Comparison of ENCODE assay signal across 28 cellular contexts in the genomic region with DNA sequence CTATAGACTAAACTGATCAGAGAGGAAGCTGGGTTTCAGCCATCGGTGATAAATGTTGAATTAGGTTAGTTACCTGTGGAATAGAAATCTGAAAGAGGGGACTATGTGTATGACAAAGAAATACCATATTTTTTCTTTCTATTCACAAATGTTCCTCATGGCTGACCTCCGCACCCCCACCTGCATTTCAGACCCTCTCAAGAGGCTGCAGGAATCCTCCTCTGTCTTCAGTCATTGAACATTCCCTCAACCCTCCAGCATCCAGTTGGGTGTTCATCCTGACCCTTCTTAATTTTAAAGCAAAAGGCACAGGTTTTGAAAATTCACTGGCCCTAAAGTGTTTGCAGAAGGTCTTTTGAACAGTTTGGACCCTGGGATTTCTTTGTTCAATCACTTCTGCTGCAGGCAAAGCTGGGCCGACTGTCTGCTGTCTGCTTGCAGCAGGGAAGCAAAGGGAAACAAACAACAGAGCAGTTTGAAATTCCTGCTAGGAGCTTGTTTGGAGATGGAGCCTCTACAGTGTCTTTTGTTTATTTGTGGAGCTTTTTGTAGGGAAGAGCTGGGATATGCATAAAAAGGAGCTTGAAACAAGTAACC.
A peak's percentile ranks its signal among the peaks of the same experiment; 100 is the strongest.
DNase-seq lines count a peak whose midpoint lies in the region; ATAC-seq and TF ChIP-seq lines count a peak whose summit lies in the region.
"Had no signal": no experiment of that assay in that cellular context is flagged by ENCODE, and none has a peak within 500 bp of the region (broad histone marks: within the 10 kb centered on the region; RNA-seq: fewer than 3 reads in every experiment).

No MANE protein-coding gene starts in this region.

- no peaks in the 10 kb centered on the region for H3K36me3 Mint-ChIP-seq in activated CD4-positive, alpha-beta memory T cell treated with anti-CD3 and anti-CD28 coated beads, Interleukin-2, amount 10 ng/mL, durations not matched to agents 7 days and 5 days (ENCODE audit: low read depth)
- H3K36me3 Mint-ChIP-seq: activated naive CD4-positive, alpha-beta T cell treated with anti-CD3 and anti-CD28 coated beads, Interleukin-2, amount 50 U/mL, for 72 hours; CD4-positive, alpha-beta memory T cell; natural killer cell had no signal

- no peak overlapping the region for H4K8ac ChIP-seq in mesenchymal stem cell (ENCODE audit: low read length)

- no peaks in the 10 kb centered on the region for H3K27me3 ChIP-seq in ectodermal cell (ENCODE audit: control insufficient read depth, insufficient read depth, low read length, poor library complexity, severe bottlenecking)
- no peaks in the 10 kb centered on the region for H3K27me3 ChIP-seq in mesenchymal stem cell (ENCODE audit: control insufficient read depth in 1 of 2, insufficient read depth in 1 of 2, low read length in 2 of 2)
- H3K27me3 ChIP-seq in smooth muscle cell (ENCODE audit: low read depth) = no peaks in the 10 kb centered on the region
- H3K27me3 ChIP-seq: cardiac muscle cell, heart right ventricle, upper lobe of left lung had no signal

- no peaks in the 10 kb centered on the region for H3K79me2 ChIP-seq in smooth muscle cell (ENCODE audit: low read depth)

- peak; percentile 3 for DNase-seq in NCI-H146 (lab: John Stamatoyannopoulos, UW)
- no peak for DNase-seq in NCI-H146 treated with DMSO at 0.1 percent for 48 hours (lab: John Stamatoyannopoulos, UW; ENCODE audit: unreplicated experiment)
- peak; percentile 18 for DNase-seq in mesenchymal stem cell
- DNase-seq in smooth muscle cell (lab: John Stamatoyannopoulos, UW; ENCODE audit: unreplicated experiment) = no peak
- no peak for DNase-seq in activated CD4-positive, alpha-beta memory T cell treated with anti-CD3 and anti-CD28 coated beads, Interleukin-2, amount 10 ng/mL, durations not matched to agents 7 days and 5 days
- no peak for DNase-seq in stimulated activated CD4-positive, alpha-beta T cell treated with anti-CD3 and anti-CD28 coated beads, Interleukin-1b, Interleukin-23, amount 100 ng/mL, for 48 hours
- DNase-seq: activated B cell treated with CpG ODN at 0.5 μM for 24 hours; CD4-positive, alpha-beta memory T cell; cortex of kidney; DMS 273 treated with DMSO at 0.1 percent for 48 hours; GF-D8; heart right ventricle; left ventricle myocardium inferior; natural killer cell; NCI-H1092; NCI-H1930; NCI-H446 treated with DMSO at 0.1 percent for 48 hours; OCI-M1; Right ventricle myocardium superior; T1000; upper lobe of left lung had no signal

- no peaks in the 10 kb centered on the region for H4K20me1 ChIP-seq in smooth muscle cell (ENCODE audit: low read depth)

- ATAC-seq in GM18870 (IDR thresholded peaks at IDR 0.05; ENCODE audit: unreplicated experiment) = no peak
- ATAC-seq: activated naive CD4-positive, alpha-beta T cell treated with anti-CD3 and anti-CD28 coated beads, Interleukin-2, amount 50 U/mL, for 72 hours; heart right ventricle; natural killer cell had no signal

- H3K79me1 ChIP-seq in mesenchymal stem cell (replicated peaks; ENCODE audit: low read length, poor library complexity, severe bottlenecking) = no peaks in the 10 kb centered on the region

- H2AK5ac ChIP-seq in mesenchymal stem cell (ENCODE audit: low read length, severe bottlenecking) = no peak overlapping the region

- H3K4me1 ChIP-seq in ectodermal cell (ENCODE audit: control insufficient read depth, insufficient read depth, low read length) (peaks cover 21% of the 10 kb centered on the region), mesenchymal stem cell (ENCODE audit: control insufficient read depth, insufficient read depth, low read depth, low read length) (no peaks in the 10 kb centered on the region), smooth muscle cell (ENCODE audit: low read depth) (peaks cover 15% of the 10 kb centered on the region)
- H3K4me1 ChIP-seq: HAP-1, heart right ventricle, left ventricle myocardium inferior, upper lobe of left lung had no signal

- H3K27ac Mint-ChIP-seq in activated CD4-positive, alpha-beta memory T cell treated with anti-CD3 and anti-CD28 coated beads, Interleukin-2, amount 10 ng/mL, durations not matched to agents 7 days and 5 days = no peak overlapping the region
- H3K27ac Mint-ChIP-seq: activated B cell treated with CpG ODN at 0.5 μM for 24 hours; activated naive CD4-positive, alpha-beta T cell treated with anti-CD3 and anti-CD28 coated beads, Interleukin-2, amount 50 U/mL, for 72 hours; activated T-helper 1 cell treated with anti-CD3 and anti-CD28 coated beads, Interleukin-12 subunit alpha, Interleukin-12 subunit beta, Interleukin-2, Interleukin-4 antibody, amounts not matched to agents 30 ng/mL and 10 ng/mL and 1 ng/mL, durations not matched to agents 14 hours and 24 hours and 36 hours; CD4-positive, alpha-beta memory T cell; natural killer cell had no signal

- H3K4me1 Mint-ChIP-seq in activated CD4-positive, alpha-beta memory T cell treated with anti-CD3 and anti-CD28 coated beads, Interleukin-2, amount 10 ng/mL, durations not matched to agents 7 days and 5 days = no peaks in the 10 kb centered on the region
- H3K4me1 Mint-ChIP-seq: activated B cell treated with CpG ODN at 0.5 μM for 24 hours; CD4-positive, alpha-beta memory T cell; natural killer cell had no signal

- no peak overlapping the region for H2BK5ac ChIP-seq in mesenchymal stem cell (ENCODE audit: low read depth, low read length, poor library complexity, severe bottlenecking)

- H2BK120ac ChIP-seq in mesenchymal stem cell (ENCODE audit: low read depth, low read length) = no peak overlapping the region

- no peaks in the 10 kb centered on the region for H3K27me3 Mint-ChIP-seq in activated CD4-positive, alpha-beta memory T cell treated with anti-CD3 and anti-CD28 coated beads, Interleukin-2, amount 10 ng/mL, durations not matched to agents 7 days and 5 days
- H3K27me3 Mint-ChIP-seq: activated B cell treated with CpG ODN at 0.5 μM for 24 hours; CD4-positive, alpha-beta memory T cell had no signal

- no peak overlapping the region for H2BK12ac ChIP-seq in mesenchymal stem cell (ENCODE audit: low read length in 2 of 2)

- H3K9ac ChIP-seq in mesenchymal stem cell (ENCODE audit: low read length) (no peak overlapping the region), smooth muscle cell (ENCODE audit: low read depth) (no peak overlapping the region)

- H3K36me3 ChIP-seq in ectodermal cell (ENCODE audit: control insufficient read depth, insufficient read depth, low read length) (no peaks in the 10 kb centered on the region), mesenchymal stem cell (ENCODE audit: control insufficient read depth in 1 of 2, insufficient read depth in 2 of 2, low read depth in 1 of 2, low read length in 2 of 2) (no peaks in the 10 kb centered on the region), smooth muscle cell (ENCODE audit: low read depth) (no peaks in the 10 kb centered on the region)
- H3K36me3 ChIP-seq: cardiac muscle cell, HAP-1, heart right ventricle, left ventricle myocardium inferior, upper lobe of left lung had no signal

- no peaks in the 10 kb centered on the region for H3F3A ChIP-seq in smooth muscle cell (ENCODE audit: low read depth)

- H3K18ac ChIP-seq in mesenchymal stem cell (ENCODE audit: low read depth in 1 of 2, low read length in 2 of 2) = no peak overlapping the region

- H2BK15ac ChIP-seq in mesenchymal stem cell (ENCODE audit: low read depth, poor library complexity, severe bottlenecking) = no peak overlapping the region

- no peaks in the 10 kb centered on the region for H3K9me3 Mint-ChIP-seq in activated CD4-positive, alpha-beta memory T cell treated with anti-CD3 and anti-CD28 coated beads, Interleukin-2, amount 10 ng/mL, durations not matched to agents 7 days and 5 days
- H3K9me3 Mint-ChIP-seq: activated B cell treated with CpG ODN at 0.5 μM for 24 hours; activated T-helper 1 cell treated with anti-CD3 and anti-CD28 coated beads, Interleukin-12 subunit alpha, Interleukin-12 subunit beta, Interleukin-2, Interleukin-4 antibody, amounts not matched to agents 30 ng/mL and 10 ng/mL and 1 ng/mL, durations not matched to agents 14 hours and 24 hours and 36 hours had no signal

- H3K14ac ChIP-seq in mesenchymal stem cell (ENCODE audit: low read length in 2 of 2) = no peak overlapping the region

- no peaks in the 10 kb centered on the region for H3K9me3 ChIP-seq in ectodermal cell (ENCODE audit: control insufficient read depth, low read length)
- no peaks in the 10 kb centered on the region for H3K9me3 ChIP-seq in mesenchymal stem cell (ENCODE audit: control insufficient read depth, low read length)
- no peaks in the 10 kb centered on the region for H3K9me3 ChIP-seq in smooth muscle cell (replicated peaks; ENCODE audit: low read depth)
- H3K9me3 ChIP-seq: upper lobe of left lung had no signal

- POLR2A ChIA-PET in activated CD4-positive, alpha-beta memory T cell treated with anti-CD3 and anti-CD28 coated beads, Interleukin-2, amount 10 ng/mL, durations not matched to agents 7 days and 5 days (lab: Charles Lee) = no interaction called here

- H3K27ac ChIP-seq in ectodermal cell (ENCODE audit: insufficient read depth, low read depth, low read length, poor library complexity, severe bottlenecking) (peak overlapping the region; percentile 76), mesenchymal stem cell (ENCODE audit: low read length, poor library complexity, severe bottlenecking) (no peak overlapping the region), smooth muscle cell (ENCODE audit: low read depth) (no peak overlapping the region)
- H3K27ac ChIP-seq: 22Rv1, cardiac muscle cell, heart right ventricle, left ventricle myocardium inferior, upper lobe of left lung had no signal

- H3K23ac ChIP-seq in mesenchymal stem cell (ENCODE audit: low read length in 2 of 2) = no peak overlapping the region

- CTCF ChIA-PET in activated CD4-positive, alpha-beta memory T cell treated with anti-CD3 and anti-CD28 coated beads, Interleukin-2, amount 10 ng/mL, durations not matched to agents 7 days and 5 days (lab: Charles Lee) = no interaction called here

- H4K91ac ChIP-seq in mesenchymal stem cell (ENCODE audit: low read length) = no peak overlapping the region

- H2AFZ ChIP-seq in mesenchymal stem cell (ENCODE audit: low read depth, low read length) (no peak overlapping the region), smooth muscle cell (ENCODE audit: low read depth) (peak overlapping the region; percentile 82)

- no peak overlapping the region for H3K4ac ChIP-seq in mesenchymal stem cell (ENCODE audit: low read depth in 1 of 2, low read length in 2 of 2)

- H3K4me3 Mint-ChIP-seq in activated CD4-positive, alpha-beta memory T cell treated with anti-CD3 and anti-CD28 coated beads, Interleukin-2, amount 10 ng/mL, durations not matched to agents 7 days and 5 days = no peak overlapping the region
- H3K4me3 Mint-ChIP-seq: activated B cell treated with CpG ODN at 0.5 μM for 24 hours; activated T-helper 1 cell treated with anti-CD3 and anti-CD28 coated beads, Interleukin-12 subunit alpha, Interleukin-12 subunit beta, Interleukin-2, Interleukin-4 antibody, amounts not matched to agents 30 ng/mL and 10 ng/mL and 1 ng/mL, durations not matched to agents 14 hours and 24 hours and 36 hours; CD4-positive, alpha-beta memory T cell; natural killer cell had no signal

- H3K4me2 ChIP-seq in mesenchymal stem cell (ENCODE audit: low read length, poor library complexity, severe bottlenecking) = no peak overlapping the region
- H3K4me2 ChIP-seq in smooth muscle cell = peak overlapping the region; percentile 38

- TF ChIP-seq CTCF in smooth muscle cell (IDR thresholded peaks at IDR 0.05; ENCODE audit: borderline replicate concordance, insufficient read depth, poor library complexity, severe bottlenecking) = no peak

- no peak overlapping the region for H3K4me3 ChIP-seq in ectodermal cell (ENCODE audit: insufficient read depth, low read depth, low read length)
- no peak overlapping the region for H3K4me3 ChIP-seq in mesenchymal stem cell (ENCODE audit: insufficient read depth in 1 of 2, low read depth in 1 of 2, low read length in 2 of 2)
- no peak overlapping the region for H3K4me3 ChIP-seq in smooth muscle cell
- H3K4me3 ChIP-seq: cardiac muscle cell, HAP-1, heart right ventricle, left ventricle myocardium inferior, upper lobe of left lung had no signal

- WGBS in ectodermal cell, 2 experiments = 36 to 50% methylated on average over 2 to 3 of the region's 3 CpGs
- 49% methylated on average over 2 of the region's 3 CpGs for WGBS in mesenchymal stem cell
- 67% methylated on average over 3 of the region's 3 CpGs for WGBS in smooth muscle cell (ENCODE audit: low lambda C conversion rate)

Comparison
In these comparisons a context has a peak if more than half of its experiments do, and no peak if none do; other contexts are left out.
1. DNase-seq: peak in NCI-H146 (single experiment) and mesenchymal stem cell (single experiment); none in NCI-H146 treated with DMSO at 0.1 percent for 48 hours (single experiment), smooth muscle cell (single experiment), activated CD4-positive, alpha-beta memory T cell treated with anti-CD3 and anti-CD28 coated beads, Interleukin-2, amount 10 ng/mL, durations not matched to agents 7 days and 5 days (single experiment) and stimulated activated CD4-positive, alpha-beta T cell treated with anti-CD3 and anti-CD28 coated beads, Interleukin-1b, Interleukin-23, amount 100 ng/mL, for 48 hours (single experiment).